In genomic region chr12:79119796-79120195, GRCh38 we compare ENCODE assay signal across 28 cellular contexts.
A peak's percentile ranks its signal among the peaks of the same experiment; 100 is the strongest.
DNase-seq lines count a peak whose midpoint lies in the region; ATAC-seq and TF ChIP-seq lines count a peak whose summit lies in the region.
"Had no signal": no experiment of that assay in that cellular context is flagged by ENCODE, and none has a peak within 500 bp of the region (broad histone marks: within the 10 kb centered on the region; RNA-seq: fewer than 3 reads in every experiment).

No MANE protein-coding gene starts in this region.

- no peaks in the 10 kb centered on the region for H3K79me1 ChIP-seq in neuronal stem cell (ENCODE audit: low read depth, low read length)

- H3K9me3 ChIP-seq in neuronal stem cell (replicated peaks in 1 of 2; ENCODE audit: control insufficient read depth in 2 of 2, insufficient read depth in 1 of 2, low read depth in 1 of 2, low read length in 2 of 2): no peaks in the 10 kb centered on the region
- no peaks in the 10 kb centered on the region for H3K9me3 ChIP-seq in psoas muscle
- H3K9me3 ChIP-seq: A549; BLaER1 treated with 17β-estradiol and CSF1 and Interleukin-3, amounts not matched to agents 10 nM and 100 nM; breast epithelium; SJCRH30 had no signal

- H3K4me2 ChIP-seq in neuronal stem cell (ENCODE audit: insufficient read depth, low read length, poor library complexity, severe bottlenecking): no peak overlapping the region
- H3K4me2 ChIP-seq: A549 had no signal

- H3K27me3 ChIP-seq in neuronal stem cell (ENCODE audit: control insufficient read depth in 3 of 3, insufficient read depth in 3 of 3, low read depth in 1 of 3, low read length in 3 of 3) (no peaks in the 10 kb centered on the region), psoas muscle (ENCODE audit: insufficient read depth in 3 of 3, low read length in 2 of 3) (no peaks in the 10 kb centered on the region)
- H3K27me3 ChIP-seq: BLaER1 treated with 17β-estradiol and CSF1 and Interleukin-3, amounts not matched to agents 10 nM and 100 nM; breast epithelium; foreskin keratinocyte; SJCRH30 had no signal

- H3K36me3 ChIP-seq in neuronal stem cell (replicated peaks in 1 of 2; ENCODE audit: control insufficient read depth in 2 of 2, insufficient read depth in 2 of 2, low read length in 2 of 2): no peaks in the 10 kb centered on the region
- no peaks in the 10 kb centered on the region for H3K36me3 ChIP-seq in psoas muscle (ENCODE audit: insufficient read depth in 1 of 2, low read depth in 1 of 2)
- H3K36me3 ChIP-seq: breast epithelium, SJCRH30 had no signal

- WGBS in neuronal stem cell (ENCODE audit: extremely low coverage in 2 of 2, insufficient read length in 2 of 2, insufficient replicate concordance in 1 of 2), 2 donors: no CpG with 5 or more reads among the region's 4 CpGs
- 85 to 89% (median 89%) methylated on average over 4 of the region's 4 CpGs for WGBS in psoas muscle, 3 donors

- no peak overlapping the region for H4K91ac ChIP-seq in neuronal stem cell (ENCODE audit: low read depth, low read length, poor library complexity)

- no peak overlapping the region for H3K18ac ChIP-seq in neuronal stem cell (ENCODE audit: low read length)

- ATAC-seq in omental fat pad (ENCODE audit: low FRiP score): no peak
- no peak for ATAC-seq in psoas muscle
- ATAC-seq: A549; activated naive CD8-positive, alpha-beta T cell treated with anti-CD3 and anti-CD28 coated beads, Interleukin-2, amount 50 U/mL, for 24 hours; foreskin keratinocyte; K562; left cardiac atrium; naive thymus-derived CD8-positive, alpha-beta T cell; PC-3; stimulated activated memory B cell treated with anti-CD40 and anti-IgM and Interleukin-4, amounts not matched to agents 10 μg/mL and 1 μg/mL and 100 μg/mL, for 72 hours had no signal

- no peak overlapping the region for H2BK15ac ChIP-seq in neuronal stem cell (ENCODE audit: low read length)

- no peak overlapping the region for H2BK12ac ChIP-seq in neuronal stem cell (ENCODE audit: low read length)

- intact Hi-C loops in psoas muscle (cut with DNase I): no loop called here

- H3K9ac ChIP-seq in neuronal stem cell (ENCODE audit: low read depth, low read length, poor library complexity): no peak overlapping the region
- H3K9ac ChIP-seq: BLaER1 treated with 17β-estradiol and CSF1 and Interleukin-3, amounts not matched to agents 10 nM and 100 nM; parathyroid adenoma had no signal

- H2BK120ac ChIP-seq in neuronal stem cell (ENCODE audit: low read depth, low read length): no peak overlapping the region

- H4K8ac ChIP-seq in neuronal stem cell (ENCODE audit: low read depth, low read length): no peak overlapping the region

- no peak overlapping the region for H3K4ac ChIP-seq in neuronal stem cell (ENCODE audit: low read length)

- H3K27ac ChIP-seq in neuronal stem cell (replicated peaks; ENCODE audit: low read length): no peak overlapping the region
- no peak overlapping the region for H3K27ac ChIP-seq in psoas muscle
- H3K27ac ChIP-seq: A549; BLaER1 treated with 17β-estradiol and CSF1 and Interleukin-3, amounts not matched to agents 10 nM and 100 nM; breast epithelium; epithelial cell of prostate; foreskin keratinocyte; parathyroid adenoma; SJCRH30 had no signal

- H3K4me3 ChIP-seq in fibroblast of pulmonary artery (replicated peaks; ENCODE audit: low read depth, low read length): no peak overlapping the region
- no peak overlapping the region for H3K4me3 ChIP-seq in neuronal stem cell (ENCODE audit: low read length in 2 of 2)
- no peak overlapping the region for H3K4me3 ChIP-seq in psoas muscle
- H3K4me3 ChIP-seq: A549; BLaER1 treated with 17β-estradiol and CSF1 and Interleukin-3, amounts not matched to agents 10 nM and 100 nM; breast epithelium; K562; SJCRH30 had no signal

- no peak overlapping the region for H2BK5ac ChIP-seq in neuronal stem cell (ENCODE audit: low read length)

- no peak overlapping the region for H3K23ac ChIP-seq in neuronal stem cell (ENCODE audit: low read depth, low read length, poor library complexity)

- TF ChIP-seq CTCF in fibroblast of pulmonary artery (IDR thresholded peaks at IDR 0.05; ENCODE audit: low read length, missing control alignments): peak; percentile 3
- no peak for TF ChIP-seq CTCF in omental fat pad (IDR thresholded peaks at IDR 0.05)
- TF ChIP-seq CTCF in psoas muscle (IDR thresholded peaks at IDR 0.05): no peak

- DNase-seq in NCI-H748 (lab: John Stamatoyannopoulos, UW; ENCODE audit: unreplicated experiment): peak; percentile 17
- DNase-seq in NCI-H748 treated with DMSO at 0.1 percent for 48 hours (lab: John Stamatoyannopoulos, UW): no peak
- DNase-seq in NCI-H82 treated with DMSO at 0.1 percent for 48 hours (lab: John Stamatoyannopoulos, UW; ENCODE audit: unreplicated experiment): peak; percentile 91
- no peak for DNase-seq in fibroblast of pulmonary artery (ENCODE audit: low read depth)
- DNase-seq in neuronal stem cell (ENCODE audit: low spot score): peak; percentile 30
- no peak for DNase-seq in omental fat pad (ENCODE audit: low spot score)
- DNase-seq in psoas muscle: no peak
- DNase-seq in NK-92 (lab: John Stamatoyannopoulos, UW; ENCODE audit: unreplicated experiment): no peak
- DNase-seq: activated CD4-positive, alpha-beta T cell treated with anti-CD3 and anti-CD28 coated beads, Interleukin-2, amount 50 U/mL, for 1 hour; activated CD8-positive, alpha-beta memory T cell treated with anti-CD3 and anti-CD28 coated beads, Interleukin-2, amount 50 U/mL, for 48 hours; activated effector memory CD4-positive, alpha-beta T cell treated with anti-CD3 and anti-CD28 coated beads, Interleukin-2, amount 50 U/mL, for 16 hours; activated naive CD8-positive, alpha-beta T cell treated with anti-CD3 and anti-CD28 coated beads, Interleukin-2, amount 50 U/mL, for 24 hours; foreskin keratinocyte; hippocampal formation; left cardiac atrium; mesenchymal stem cell; naive thymus-derived CD8-positive, alpha-beta T cell; NCI-H1930; NCI-H510A treated with DMSO at 0.1 percent for 48 hours; PC-3 had no signal

- H2AFZ ChIP-seq in neuronal stem cell (ENCODE audit: low read length): no peak overlapping the region
- H2AFZ ChIP-seq: parathyroid adenoma had no signal

- H2AK5ac ChIP-seq in neuronal stem cell (ENCODE audit: low read depth, low read length): no peak overlapping the region

- H3K4me1 ChIP-seq in neuronal stem cell (ENCODE audit: control insufficient read depth in 2 of 2, insufficient read depth in 1 of 2, low read depth in 1 of 2, low read length in 2 of 2) (peaks cover 0 to 3% of the 10 kb centered on the region in 2 donors), psoas muscle (no peaks in the 10 kb centered on the region)
- H3K4me1 ChIP-seq: A549, breast epithelium, foreskin keratinocyte, parathyroid adenoma, SJCRH30 had no signal

- no peak overlapping the region for H3K14ac ChIP-seq in neuronal stem cell (ENCODE audit: low read length)

Comparison
In these comparisons a context has a peak if more than half of its experiments do, and no peak if none do; other contexts are left out.
1. DNase-seq: peak in NCI-H748 (single experiment), NCI-H82 treated with DMSO at 0.1 percent for 48 hours (single experiment) and neuronal stem cell (single experiment); none in NCI-H748 treated with DMSO at 0.1 percent for 48 hours (single experiment), fibroblast of pulmonary artery (single experiment), omental fat pad (single experiment), psoas muscle (0 of 2) and NK-92 (single experiment).